ENCODE assay signal across 27 cellular contexts in genomic region chr16:1662543-1662942, GRCh38.
"Had no signal": no experiment of that assay in that cellular context is flagged by ENCODE, and none has a peak within 500 bp of the region (broad histone marks: within the 10 kb centered on the region; RNA-seq: fewer than 3 reads in every experiment).

No MANE protein-coding gene starts in this region.

- H3K27me3 Mint-ChIP-seq: stimulated activated memory B cell treated with anti-CD40 and anti-IgM and Interleukin-4, amounts not matched to agents 10 μg/mL and 1 μg/mL and 100 μg/mL, for 72 hours; stimulated activated naive B cell treated with anti-CD40 and anti-IgM and Interleukin-4, amounts not matched to agents 10 μg/mL and 1 μg/mL and 100 μg/mL, for 72 hours; stimulated activated naive CD8-positive, alpha-beta T cell treated with anti-CD3 and anti-CD28 coated beads, Interleukin-15, amount 100 ng/mL, for 72 hours; stimulated activated naive CD8-positive, alpha-beta T cell treated with anti-CD3 and anti-CD28 coated beads, Interleukin-15, Interleukin-2, amounts not matched to agents 100 ng/mL and 50 ng/mL, for 24 hours; type B pancreatic cell had no signal

- H3K27ac Mint-ChIP-seq: stimulated activated effector memory CD8-positive, alpha-beta T cell treated with anti-CD3 and anti-CD28 coated beads, Interleukin-12 subunit alpha, Interleukin-12 subunit beta, amount 100 ng/mL, for 72 hours; stimulated activated memory B cell treated with anti-CD40 and anti-IgM and Interleukin-4, amounts not matched to agents 10 μg/mL and 1 μg/mL and 100 μg/mL, for 72 hours; stimulated activated naive B cell treated with anti-CD40 and anti-IgM and Interleukin-4, amounts not matched to agents 10 μg/mL and 1 μg/mL and 100 μg/mL, for 72 hours; stimulated activated naive CD8-positive, alpha-beta T cell treated with anti-CD3 and anti-CD28 coated beads, Interleukin-15, Interleukin-2, amounts not matched to agents 100 ng/mL and 50 ng/mL, for 24 hours; type B pancreatic cell had no signal

- H3K9me3 Mint-ChIP-seq: stimulated activated effector memory CD8-positive, alpha-beta T cell treated with anti-CD3 and anti-CD28 coated beads, Interleukin-12 subunit alpha, Interleukin-12 subunit beta, amount 100 ng/mL, for 72 hours; stimulated activated memory B cell treated with anti-CD40 and anti-IgM and Interleukin-4, amounts not matched to agents 10 μg/mL and 1 μg/mL and 100 μg/mL, for 72 hours; stimulated activated naive B cell treated with anti-CD40 and anti-IgM and Interleukin-4, amounts not matched to agents 10 μg/mL and 1 μg/mL and 100 μg/mL, for 72 hours; stimulated activated naive CD8-positive, alpha-beta T cell treated with anti-CD3 and anti-CD28 coated beads, Interleukin-15, amount 100 ng/mL, for 72 hours; stimulated activated naive CD8-positive, alpha-beta T cell treated with anti-CD3 and anti-CD28 coated beads, Interleukin-15, Interleukin-2, amounts not matched to agents 100 ng/mL and 50 ng/mL, for 24 hours; type B pancreatic cell had no signal

- H3K4me3 Mint-ChIP-seq: stimulated activated effector memory CD8-positive, alpha-beta T cell treated with anti-CD3 and anti-CD28 coated beads, Interleukin-12 subunit alpha, Interleukin-12 subunit beta, amount 100 ng/mL, for 72 hours; stimulated activated memory B cell treated with anti-CD40 and anti-IgM and Interleukin-4, amounts not matched to agents 10 μg/mL and 1 μg/mL and 100 μg/mL, for 72 hours; stimulated activated naive B cell treated with anti-CD40 and anti-IgM and Interleukin-4, amounts not matched to agents 10 μg/mL and 1 μg/mL and 100 μg/mL, for 72 hours; stimulated activated naive CD8-positive, alpha-beta T cell treated with anti-CD3 and anti-CD28 coated beads, Interleukin-15, amount 100 ng/mL, for 72 hours; stimulated activated naive CD8-positive, alpha-beta T cell treated with anti-CD3 and anti-CD28 coated beads, Interleukin-15, Interleukin-2, amounts not matched to agents 100 ng/mL and 50 ng/mL, for 24 hours; type B pancreatic cell had no signal

- H3K9me3 ChIP-seq: stomach, suprapubic skin, testis, thoracic aorta, thyroid gland, tibial artery, tibial nerve, transverse colon, upper lobe of left lung, upper lobe of right lung, uterus, vagina had no signal

- H3K27me3 ChIP-seq: stomach, suprapubic skin, testis, thyroid gland, tibial artery, tibial nerve, transverse colon, upper lobe of left lung, upper lobe of right lung, uterus, vagina had no signal

- H3K27ac ChIP-seq: stomach, suprapubic skin, testis, thoracic aorta, thyroid gland, tibial artery, tibial nerve, transverse colon, upper lobe of left lung, upper lobe of right lung, uterus, vagina had no signal

- ATAC-seq: stimulated activated effector memory CD8-positive, alpha-beta T cell treated with anti-CD3 and anti-CD28 coated beads, Interleukin-12 subunit alpha, Interleukin-12 subunit beta, amount 100 ng/mL, for 72 hours; stimulated activated memory B cell treated with anti-CD40 and anti-IgM and Interleukin-4, amounts not matched to agents 10 μg/mL and 1 μg/mL and 100 μg/mL, for 72 hours; stimulated activated naive B cell treated with anti-CD40 and anti-IgM and Interleukin-4, amounts not matched to agents 10 μg/mL and 1 μg/mL and 100 μg/mL, for 72 hours; stimulated activated naive CD8-positive, alpha-beta T cell treated with anti-CD3 and anti-CD28 coated beads, Interleukin-15, amount 100 ng/mL, for 72 hours; stimulated activated naive CD8-positive, alpha-beta T cell treated with anti-CD3 and anti-CD28 coated beads, Interleukin-15, Interleukin-2, amounts not matched to agents 100 U/mL and 50 U/mL, for 24 hours; upper lobe of right lung had no signal

- H3K36me3 ChIP-seq: uterus had no signal

- H3K4me1 ChIP-seq: stomach, suprapubic skin, thyroid gland, tibial artery, tibial nerve, transverse colon, upper lobe of left lung, upper lobe of right lung, uterus, vagina had no signal

- H3K4me1 Mint-ChIP-seq: stimulated activated memory B cell treated with anti-CD40 and anti-IgM and Interleukin-4, amounts not matched to agents 10 μg/mL and 1 μg/mL and 100 μg/mL, for 72 hours; stimulated activated naive B cell treated with anti-CD40 and anti-IgM and Interleukin-4, amounts not matched to agents 10 μg/mL and 1 μg/mL and 100 μg/mL, for 72 hours; stimulated activated naive CD8-positive, alpha-beta T cell treated with anti-CD3 and anti-CD28 coated beads, Interleukin-15, amount 100 ng/mL, for 72 hours had no signal

- H3K4me3 ChIP-seq: stomach, suprapubic skin, testis, thoracic aorta, thyroid gland, tibial artery, tibial nerve, transverse colon, upper lobe of left lung, upper lobe of right lung, uterus, vagina had no signal

- DNase-seq: stimulated activated CD4-positive, alpha-beta T cell treated with anti-CD3 and anti-CD28 coated beads, Interleukin-2, amount 100 ng/mL, for 48 hours; stimulated activated CD4-positive, alpha-beta T cell treated with anti-CD3 and anti-CD28 coated beads, Interleukin-4, amount 100 ng/mL, for 1 hour; stimulated activated CD4-positive, alpha-beta T cell treated with anti-CD3 and anti-CD28 coated beads, Interleukin-4, amount 100 ng/mL, for 24 hours; stimulated activated CD4-positive, alpha-beta T cell treated with anti-CD3 and anti-CD28 coated beads, Interleukin-4, amount 100 ng/mL, for 4 hours; stimulated activated CD8-positive, alpha-beta memory T cell treated with anti-CD3 and anti-CD28 coated beads, Interleukin-4, amount 100 ng/mL, for 48 hours; stimulated activated naive B cell treated with anti-CD40 and anti-IgM and Interleukin-4, amounts not matched to agents 10 μg/mL and 1 μg/mL and 100 μg/mL, for 72 hours; stimulated activated naive CD4-positive, alpha-beta T cell; stimulated activated naive CD4-positive, alpha-beta T cell treated with Interleukin-2 at 50 U/mL for 16 hours; stimulated activated naive CD8-positive, alpha-beta T cell treated with anti-CD3 and anti-CD28 coated beads, Interleukin-15, amount 100 ng/mL, for 72 hours; stimulated activated naive CD8-positive, alpha-beta T cell treated with anti-CD3 and anti-CD28 coated beads, Interleukin-15, Interleukin-2, amounts not matched to agents 100 U/mL and 50 U/mL, for 24 hours; stomach; testis; thyroid gland; tibial artery; transverse colon; trophoblast cell; upper lobe of left lung; upper lobe of right lung; uterus had no signal
